Comparison of ENCODE assay signal across 22 cellular contexts in genomic region chr12:128137140-128137539, GRCh38.
DNase-seq lines count a peak whose midpoint lies in the region; ATAC-seq, FAIRE-seq and TF ChIP-seq lines count a peak whose summit lies in the region.
"Had no signal": no experiment of that assay in that cellular context is flagged by ENCODE, and none has a peak within 500 bp of the region (broad histone marks: within the 10 kb centered on the region; RNA-seq: fewer than 3 reads in every experiment).

No MANE protein-coding gene starts in this region.

- no peak for FAIRE-seq in H54 (lab: Jason Lieb, UNC)

- H3K27ac ChIP-seq in spleen, result no peak overlapping the region

- intact Hi-C loops in spleen (cut with DNase I; ENCODE audit: low total_unique reads), result no loop called here

- no peaks in the 10 kb centered on the region for H3K36me3 ChIP-seq in spleen
- H3K36me3 ChIP-seq: MG63 had no signal

- no peaks in the 10 kb centered on the region for H3K9me3 ChIP-seq in spleen
- H3K9me3 ChIP-seq: MG63 had no signal

- H3K4me3 ChIP-seq in spleen, result no peak overlapping the region
- H3K4me3 ChIP-seq: lung, MG63 had no signal

- WGBS in spleen, 5 donors, result 33 to 47% (median 44%) methylated on average over 6 of the region's 6 CpGs

- peak; percentile 50 for ATAC-seq in GM18520 (IDR thresholded peaks at IDR 0.05; ENCODE audit: unreplicated experiment)
- ATAC-seq in GM21515 (IDR thresholded peaks at IDR 0.05; ENCODE audit: unreplicated experiment), result peak; percentile 61
- peak; percentile 80 for ATAC-seq in HG02981 (IDR thresholded peaks at IDR 0.05; ENCODE audit: unreplicated experiment)
- ATAC-seq: activated CD8-positive, alpha-beta memory T cell treated with anti-CD3 and anti-CD28 coated beads, Interleukin-2, amount 10 ng/mL, durations not matched to agents 7 days and 5 days; effector memory CD8-positive, alpha-beta T cell; Panc1 had no signal

- peak; percentile 15 for DNase-seq in NAMALWA (ENCODE audit: low spot score)
- DNase-seq in cerebellar cortex (ENCODE audit: low spot score), result no peak
- DNase-seq in NCI-H345 (lab: John Stamatoyannopoulos, UW), result no peak
- DNase-seq in spleen, result no peak
- DNase-seq in H54 (ENCODE audit: insufficient read length, low spot score), result no peak
- DNase-seq: activated CD8-positive, alpha-beta memory T cell treated with anti-CD3 and anti-CD28 coated beads, Interleukin-2, amount 10 ng/mL, durations not matched to agents 7 days and 5 days; activated effector memory CD4-positive, alpha-beta T cell treated with Interleukin-2 at 50 U/mL for 16 hours; central memory CD4-positive, alpha-beta T cell; effector memory CD8-positive, alpha-beta T cell; head of caudate nucleus; MG63; naive B cell; NCI-H2081; posterior cingulate gyrus; SK-N-SH; stimulated activated CD4-positive, alpha-beta T cell treated with anti-CD3 and anti-CD28 coated beads, Interleukin-4, amount 100 ng/mL, for 4 hours; stimulated activated CD8-positive, alpha-beta memory T cell treated with anti-CD3 and anti-CD28 coated beads, Interleukin-4, amount 100 ng/mL, for 48 hours had no signal

- TF ChIP-seq CTCF in spleen (IDR thresholded peaks at IDR 0.05 in 8 of 11, conservative IDR thresholded peaks at IDR 0.05 in 3 of 11), result no peak

- peaks cover 0 to 3% (median 0%) of the 10 kb centered on the region in 6 donors for H3K4me1 ChIP-seq in spleen

- peaks cover 0 to 5% (median 0%) of the 10 kb centered on the region in 7 donors for H3K27me3 ChIP-seq in spleen (replicated peaks in 1 of 7)
- H3K27me3 ChIP-seq: MG63 had no signal

- TF ChIP-seq POLR2A in spleen (IDR thresholded peaks at IDR 0.05) (no peak), H54 (IDR thresholded peaks at IDR 0.05; ENCODE audit: low read depth, low read length) (no peak)
